ENCODE assay signal across 18 cellular contexts in the genomic region with DNA sequence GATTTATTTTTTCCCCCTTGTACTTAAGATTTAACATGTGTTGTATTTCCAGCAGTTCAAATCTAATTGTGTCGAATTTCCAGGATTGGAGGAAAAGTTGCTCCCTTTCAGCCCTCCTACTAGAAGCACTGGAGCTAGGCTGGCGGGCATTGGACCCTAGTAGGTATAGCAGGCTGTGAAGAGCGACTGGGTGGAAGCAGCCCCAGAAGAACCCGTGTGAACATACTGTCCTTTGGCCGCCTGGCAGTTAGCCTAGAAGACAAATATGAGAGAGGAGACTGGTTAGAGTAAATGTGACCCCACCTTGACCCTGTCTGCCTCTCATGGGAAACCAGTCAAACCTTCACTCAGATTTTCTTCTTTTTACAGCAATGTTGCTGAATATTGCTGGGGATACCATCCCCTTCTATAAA. TPM values are rescaled to one million over a fixed set of nuclear protein-coding genes. Genes with fewer than 3 reads are reported as not detected.
"Had no signal": no experiment of that assay in that cellular context is flagged by ENCODE, and none has a peak within 500 bp of the region (broad histone marks: within the 10 kb centered on the region; RNA-seq: fewer than 3 reads in every experiment).

No MANE protein-coding gene starts in this region.

- H3K4me1 Mint-ChIP-seq: activated CD8-positive, alpha-beta memory T cell treated with anti-CD3 and anti-CD28 coated beads, Interleukin-2, amount 10 ng/mL, durations not matched to agents 7 days and 5 days; neural crest cell had no signal

- H3K27me3 Mint-ChIP-seq: memory B cell had no signal

- H3K4me3 Mint-ChIP-seq: activated CD8-positive, alpha-beta memory T cell treated with anti-CD3 and anti-CD28 coated beads, Interleukin-2, amount 10 ng/mL, durations not matched to agents 7 days and 5 days; activated naive CD8-positive, alpha-beta T cell; activated T-cell treated with anti-CD3 and anti-CD28 coated beads, Interleukin-2, amount 50 U/mL, for 4 hours; memory B cell; neural crest cell had no signal

- ATAC-seq: activated CD8-positive, alpha-beta memory T cell treated with anti-CD3 and anti-CD28 coated beads, Interleukin-2, amount 10 ng/mL, durations not matched to agents 7 days and 5 days; activated T-cell treated with anti-CD3 and anti-CD28 coated beads, Interleukin-2, amount 50 U/mL, for 4 hours had no signal

- FAIRE-seq: bronchial epithelial cell, colon, endothelial cell of umbilical vein, frontal cortex had no signal

- H3K4me3 ChIP-seq: ovary, skin epidermis, tibial nerve had no signal

- H3K4me1 ChIP-seq: tibial nerve had no signal

- H3K27ac Mint-ChIP-seq: activated CD8-positive, alpha-beta memory T cell treated with anti-CD3 and anti-CD28 coated beads, Interleukin-2, amount 10 ng/mL, durations not matched to agents 7 days and 5 days; activated naive CD8-positive, alpha-beta T cell; memory B cell had no signal

- H3K27ac ChIP-seq: ovary, skin epidermis, tibial nerve had no signal

- H3K27me3 ChIP-seq: ovary, tibial nerve had no signal

- H3K36me3 ChIP-seq: ovary had no signal

- DNase-seq: activated CD4-positive, alpha-beta T cell treated with anti-CD3 and anti-CD28 coated beads for 1 hour; activated CD4-positive, alpha-beta T cell treated with anti-CD3 and anti-CD28 coated beads, Interleukin-2, amount 50 U/mL, for 48 hours; activated CD8-positive, alpha-beta memory T cell treated with anti-CD3 and anti-CD28 coated beads, Interleukin-2, amount 10 ng/mL, durations not matched to agents 7 days and 5 days; activated gamma-delta T cell; activated T-cell treated with anti-CD3 and anti-CD28 coated beads, Interleukin-2, amount 50 U/mL, for 4 hours; amygdala; kidney glomerular epithelial cell; ovary; T1000 had no signal

RNA-seq across cellular contexts. Expression of gene ALDOB, which starts 13.9 kb away (rescaled TPM):
- total RNA-seq: activated CD8-positive, alpha-beta memory T cell treated with anti-CD3 and anti-CD28 coated beads, Interleukin-2, amount 10 ng/mL, durations not matched to agents 7 days and 5 days; bronchial epithelial cell; endothelial cell of umbilical vein; frontal cortex; neural crest cell; tibial nerve had no signal
- polyA plus RNA-seq: endothelial cell of umbilical vein had no signal

RNA-seq across cellular contexts. Expression of gene BAAT, which starts 36.9 kb away (rescaled TPM):
- total RNA-seq: activated CD8-positive, alpha-beta memory T cell treated with anti-CD3 and anti-CD28 coated beads, Interleukin-2, amount 10 ng/mL, durations not matched to agents 7 days and 5 days; endothelial cell of umbilical vein; tibial nerve had no signal
- polyA plus RNA-seq: ovary had no signal
